Comparison of ENCODE assay signal across 20 cellular contexts in genomic region chr15:73165435-73165834, GRCh38.
DNase-seq lines count a peak whose midpoint lies in the region; ATAC-seq, FAIRE-seq and TF ChIP-seq lines count a peak whose summit lies in the region.
"Had no signal": no experiment of that assay in that cellular context is flagged by ENCODE, and none has a peak within 500 bp of the region (broad histone marks: within the 10 kb centered on the region; RNA-seq: fewer than 3 reads in every experiment).

No MANE protein-coding gene starts in this region.

- no peak overlapping the region for H2BK15ac ChIP-seq in H1 (ENCODE audit: low read length)

- H4K5ac ChIP-seq in H1 (ENCODE audit: insufficient read length, low read depth, low read length): no peak overlapping the region

- H3K9me3 ChIP-seq in HUES6 (ENCODE audit: control insufficient read depth, insufficient read depth, low read depth, low read length): peaks cover 18% of the 10 kb centered on the region
- peaks cover 11 to 15% of the 10 kb centered on the region in 2 experiments; a peak in 2 of 4 replicates for H3K9me3 ChIP-seq in H1 (ENCODE audit: insufficient read depth in 2 of 2, low read depth in 1 of 2, low read length in 1 of 2)

- no peak for ATAC-seq in HG02970 (IDR thresholded peaks at IDR 0.05; ENCODE audit: low FRiP score, unreplicated experiment)
- no peak for ATAC-seq in HG03439 (IDR thresholded peaks at IDR 0.05; ENCODE audit: unreplicated experiment)
- ATAC-seq: SK-N-SH treated with all-trans-retinoic acid at 6 μM for 48 hours had no signal

- no peaks in the 10 kb centered on the region for H3K23me2 ChIP-seq in H1 (ENCODE audit: low read depth, low read length)

- CTCF ChIA-PET in H1 (lab: Charles Lee; ENCODE audit: partially characterized antibody): interaction anchor here (0.6 to 1.4 kb wide), 3 partner anchors 9 to 681 kb away, joined by 3 to 4 read pairs (median 3); no protein-coding TSS in a partner anchor

- H2BK20ac ChIP-seq in H1 (ENCODE audit: low read length): no peak overlapping the region

- H2AK5ac ChIP-seq in H1 (ENCODE audit: low read depth, low read length): no peak overlapping the region

- H3K9ac ChIP-seq in HUES6 (ENCODE audit: low read length) (no peak overlapping the region), H1 (replicated peaks in 1 of 4; ENCODE audit: extremely low read depth in 1 of 4, low read depth in 3 of 4, low read length in 3 of 4) (no peak overlapping the region)

- no peak overlapping the region for H3K4ac ChIP-seq in H1 (replicated peaks; ENCODE audit: insufficient read length, low read depth, low read length)

- POLR2A ChIA-PET in H1 (lab: Charles Lee; ENCODE audit: partially characterized antibody): interaction anchor here (1.4 kb wide), 1 partner anchor 10 kb away, joined by 6 read pairs; no protein-coding TSS in a partner anchor

- H3K4me2 ChIP-seq in H1 (ENCODE audit: insufficient read depth in 1 of 2, low read depth in 2 of 2, low read length in 2 of 2): no peak overlapping the region

- H3K79me1 ChIP-seq in H1 (ENCODE audit: low read depth, low read length): no peaks in the 10 kb centered on the region

- no peaks in the 10 kb centered on the region for H3K79me2 ChIP-seq in H1 (ENCODE audit: control insufficient read depth in 1 of 2, insufficient read depth in 2 of 2, low read length in 2 of 2)

- peak overlapping the region; percentile 4 for H3K27ac Mint-ChIP-seq in mesothelial cell of epicardium
- H3K27ac Mint-ChIP-seq: HFFc6 had no signal

- no peak overlapping the region for H2BK12ac ChIP-seq in H1 (ENCODE audit: low read depth, low read length)

- TF ChIP-seq RAD21 in H1 (IDR thresholded peaks at IDR 0.05 in 1 of 2, conservative IDR thresholded peaks at IDR 0.05 in 1 of 2; ENCODE audit: low read depth in 2 of 2, low read length in 2 of 2): no peak

- TF ChIP-seq POLR2A in H1 (IDR thresholded peaks at IDR 0.05; ENCODE audit: control extremely low read depth in 1 of 2, low read depth in 2 of 2, low read length in 2 of 2): no peak

- H3K27me3 Mint-ChIP-seq in mesothelial cell of epicardium (ENCODE audit: low read depth): no peaks in the 10 kb centered on the region

- no peak overlapping the region for H3K23ac ChIP-seq in H1 (ENCODE audit: insufficient read length)

- no peak overlapping the region for H3K56ac ChIP-seq in H1 (replicated peaks; ENCODE audit: insufficient read length, low read depth, low read length)

- peak overlapping the region; percentile 46; the same call in 1 of the 2 replicates for H2BK5ac ChIP-seq in H1 (ENCODE audit: low read depth, low read length)

- H3K4me1 Mint-ChIP-seq in mesothelial cell of epicardium: no peaks in the 10 kb centered on the region

- H3K4me3 Mint-ChIP-seq in mesothelial cell of epicardium: no peak overlapping the region
- H3K4me3 Mint-ChIP-seq: HFFc6 had no signal

- H3K27ac ChIP-seq in HUES6 (ENCODE audit: low read depth, low read length): 0 out of 2 replicates have a peak overlapping the region, but pooled peaks have one; percentile 57
- H3K27ac ChIP-seq in H1 (ENCODE audit: low read depth, low read length): peak overlapping the region; percentile 4; the same call in 1 of the 2 replicates

- H3K14ac ChIP-seq in H1 (ENCODE audit: insufficient read length): no peak overlapping the region

- no peak for DNase-seq in GM19239 (ENCODE audit: insufficient read length, low spot score)
- DNase-seq in H1 (ENCODE audit: low read depth in 1 of 2, low spot score in 2 of 2): no peak
- DNase-seq in mesothelial cell of epicardium (ENCODE audit: low spot score in 2 of 2, unreplicated experiment in 2 of 2): no peak
- DNase-seq in GM10266 (ENCODE audit: extremely low spot score): no peak
- DNase-seq: ACHN, AML-193, Caco-2, GOT3, HFFc6, NCI-H1417, NCI-H187 treated with DMSO at 0.1 percent for 48 hours, NCI-H2171, NCI-H446, NCI-H69, SHP77 treated with DMSO at 0.1 percent for 48 hours had no signal

- WGBS in H1 (ENCODE audit: extremely low coverage in 1 of 2, insufficient coverage in 1 of 2, insufficient read length in 1 of 2, insufficient replicate concordance in 2 of 2, low coverage in 1 of 2, low lambda C conversion rate in 2 of 2, missing lambda C conversion rate in 1 of 2), 2 experiments: 86% methylated on average over 3 of the region's 3 CpGs; no CpG with 5 or more reads in 1 of the 2 experiments

- H3K36me3 ChIP-seq in HUES6 (ENCODE audit: control insufficient read depth, insufficient read depth, low read length) (peaks cover 14% of the 10 kb centered on the region), H1 (ENCODE audit: control insufficient read depth in 2 of 4, insufficient read depth in 4 of 4, low read length in 3 of 4) (peaks cover 0 to 14% (median 3%) of the 10 kb centered on the region in 4 experiments; a peak in 3 of 8 replicates)

- TF ChIP-seq CTCF in H1 (IDR thresholded peaks at IDR 0.05; ENCODE audit: control extremely low read depth in 1 of 3, insufficient read depth in 1 of 3, low read depth in 1 of 3, low read length in 3 of 3): no peak
- no peak for TF ChIP-seq CTCF in mesothelial cell of epicardium (IDR thresholded peaks at IDR 0.05; ENCODE audit: unreplicated experiment)
- TF ChIP-seq CTCF in GM10266 (IDR thresholded peaks at IDR 0.05; ENCODE audit: control insufficient read depth, insufficient read depth, low read depth, missing control alignments): no peak

- peak; percentile 60 for FAIRE-seq in GM19239 (lab: Jason Lieb, UNC)
- FAIRE-seq in H1 (lab: Jason Lieb, UNC): no peak
- FAIRE-seq: RCC 7860 had no signal

- no peaks in the 10 kb centered on the region for H4K20me1 ChIP-seq in H1 (replicated peaks in 1 of 2; ENCODE audit: control insufficient read depth in 1 of 2, insufficient read depth in 2 of 2, low read length in 2 of 2)

- TF ChIP-seq EP300 in H1 (IDR thresholded peaks at IDR 0.05; ENCODE audit: borderline replicate concordance in 1 of 2, low read depth in 2 of 2, low read length in 2 of 2): no peak

- no peaks in the 10 kb centered on the region for H3K27me3 ChIP-seq in HUES6 (ENCODE audit: control insufficient read depth, insufficient read depth, low read length)
- no peaks in the 10 kb centered on the region for H3K27me3 ChIP-seq in H1 (replicated peaks in 1 of 4; ENCODE audit: control insufficient read depth in 3 of 4, extremely low read depth in 1 of 4, insufficient read depth in 3 of 4, low read length in 3 of 4)

- H2BK120ac ChIP-seq in H1 (replicated peaks; ENCODE audit: low read depth, low read length): no peak overlapping the region

- H3K4me3 ChIP-seq in HUES6 (ENCODE audit: low read depth, low read length): no peak overlapping the region
- no peak overlapping the region for H3K4me3 ChIP-seq in H1 (ENCODE audit: extremely low read depth in 1 of 4, insufficient read depth in 2 of 4, low read depth in 3 of 4, low read length in 4 of 4)

- no peak overlapping the region for H4K8ac ChIP-seq in H1 (ENCODE audit: extremely low read depth, insufficient read depth, low read length)

- peaks cover 22% of the 10 kb centered on the region for H3K36me3 Mint-ChIP-seq in mesothelial cell of epicardium

- H3K18ac ChIP-seq in H1 (ENCODE audit: extremely low read depth, low read length): no peak overlapping the region

- H3K4me1 ChIP-seq in HUES6 (ENCODE audit: control insufficient read depth, insufficient read depth, low read length) (peaks cover 8% of the 10 kb centered on the region; the same call in 1 of the 2 replicates), H1 (replicated peaks in 1 of 4; ENCODE audit: control insufficient read depth in 3 of 4, insufficient read depth in 4 of 4, low read length in 3 of 4) (peaks cover 0 to 7% (median 0%) of the 10 kb centered on the region in 4 experiments; a peak in 1 of 7 replicates)
- H3K4me1 ChIP-seq: Caco-2 had no signal

- H4K91ac ChIP-seq in H1 (replicated peaks; ENCODE audit: insufficient read length, low read length): no peak overlapping the region

- peaks cover 19% of the 10 kb centered on the region for H3K9me3 Mint-ChIP-seq in mesothelial cell of epicardium

- H2AFZ ChIP-seq in H1 (ENCODE audit: low read length): no peak overlapping the region

TF ChIP-seq in H1, 55 proteins besides CTCF, POLR2A, EP300 and RAD21 (continues in another document):
- TF ChIP-seq JUND (IDR thresholded peaks at IDR 0.05; ENCODE audit: low read length) (no peak), SAP30 (IDR thresholded peaks at IDR 0.05; ENCODE audit: insufficient read depth, insufficient replicate concordance, low read length) (no peak), E2F6 (IDR thresholded peaks at IDR 0.05) (no peak), RNF2 (IDR thresholded peaks at IDR 0.05; ENCODE audit: borderline replicate concordance, low read depth, low read length, missing control alignments, poor library complexity, severe bottlenecking) (no peak)
